ENCODE assay signal across 16 cellular contexts in genomic region chr4:124321370-124321769, GRCh38.
DNase-seq lines count a peak whose midpoint lies in the region; ATAC-seq and TF ChIP-seq lines count a peak whose summit lies in the region.
"Had no signal": no experiment of that assay in that cellular context is flagged by ENCODE, and none has a peak within 500 bp of the region (broad histone marks: within the 10 kb centered on the region; RNA-seq: fewer than 3 reads in every experiment).

No MANE protein-coding gene starts in this region.

- H3K4me1 ChIP-seq in BE2C (no peaks in the 10 kb centered on the region), H9 (ENCODE audit: insufficient read depth, low read length) (no peaks in the 10 kb centered on the region), adipocyte (ENCODE audit: control insufficient read depth, insufficient read depth, low read length) (peaks cover 11% of the 10 kb centered on the region), tibial nerve (peaks cover 0 to 6% (median 0%) of the 10 kb centered on the region in 4 donors)
- H3K4me1 ChIP-seq: foreskin keratinocyte, vagina had no signal

- H2BK12ac ChIP-seq in H9 (ENCODE audit: insufficient read length, low read depth, low read length): no peak overlapping the region

- no peak for TF ChIP-seq POLR2A in tibial nerve (IDR thresholded peaks at IDR 0.05)

- no peak overlapping the region for H2AFZ ChIP-seq in H9 (ENCODE audit: low read length)

- no peak overlapping the region for H3T11ph ChIP-seq in H9 (ENCODE audit: low read length)

- H3K23ac ChIP-seq in H9 (ENCODE audit: insufficient read length, low read depth, low read length): no peak overlapping the region

- no peak overlapping the region for H3K4me2 ChIP-seq in H9 (ENCODE audit: insufficient read depth, insufficient read length, low read length)

- H3K14ac ChIP-seq in H9 (ENCODE audit: insufficient read depth, low read length): no peak overlapping the region

- no peaks in the 10 kb centered on the region for H3K27me3 ChIP-seq in BE2C
- H3K27me3 ChIP-seq in H9 (ENCODE audit: insufficient read depth, low read length): no peaks in the 10 kb centered on the region
- H3K27me3 ChIP-seq in adipocyte (replicated peaks; ENCODE audit: control insufficient read depth, insufficient read depth, low read length): no peaks in the 10 kb centered on the region
- H3K27me3 ChIP-seq in tibial nerve: no peaks in the 10 kb centered on the region
- H3K27me3 ChIP-seq: foreskin keratinocyte, vagina had no signal

- peak; percentile 23; the same call in 1 of the 2 replicates for TF ChIP-seq CTCF in BE2C (IDR thresholded peaks at IDR 0.05; ENCODE audit: low read depth, low read length)
- 0 out of 3 replicates have a peak, but pooled peaks have one; percentile 28 for TF ChIP-seq CTCF in H9 (conservative IDR thresholded peaks at IDR 0.05)
- peak; percentile 7 for TF ChIP-seq CTCF in fibroblast of villous mesenchyme (IDR thresholded peaks at IDR 0.05; ENCODE audit: insufficient read depth, low read depth, low read length)
- TF ChIP-seq CTCF in tibial nerve (IDR thresholded peaks at IDR 0.05): no peak

- no peak overlapping the region for H4K5ac ChIP-seq in H9 (ENCODE audit: insufficient read length, low read depth, low read length)

- H4K91ac ChIP-seq in H9 (ENCODE audit: insufficient read length, low read depth, low read length): no peak overlapping the region

- no peaks in the 10 kb centered on the region for H3K9me3 ChIP-seq in BE2C
- H3K9me3 ChIP-seq in H9 (ENCODE audit: control insufficient read depth, low read depth, low read length): no peaks in the 10 kb centered on the region
- no peaks in the 10 kb centered on the region for H3K9me3 ChIP-seq in adipocyte (ENCODE audit: control insufficient read depth, low read length)
- no peaks in the 10 kb centered on the region for H3K9me3 ChIP-seq in tibial nerve
- H3K9me3 ChIP-seq: vagina had no signal

- H3K9ac ChIP-seq in H9 (ENCODE audit: extremely low read depth, insufficient read length, low read length): no peak overlapping the region
- H3K9ac ChIP-seq in adipocyte (ENCODE audit: low read length): peak overlapping the region; percentile 10

- no peaks in the 10 kb centered on the region for H3K79me2 ChIP-seq in H9 (ENCODE audit: insufficient read depth, low read length)

- no peak overlapping the region for H3K27ac Mint-ChIP-seq in H9
- H3K27ac Mint-ChIP-seq: activated naive CD8-positive, alpha-beta T cell treated with anti-CD3 and anti-CD28 coated beads, Interleukin-2, amount 50 U/mL, for 24 hours; activated T-helper 17 cell treated with anti-CD3 and anti-CD28 coated beads, Interleukin-2, amount 50 U/mL, for 72 hours; T-helper 17 cell had no signal

- peak; percentile 11 for DNase-seq in BE2C
- no peak for DNase-seq in H9
- peak; percentile 38 for DNase-seq in adipocyte (ENCODE audit: low read depth)
- peak; percentile 9 for DNase-seq in fibroblast of villous mesenchyme (ENCODE audit: low read depth)
- DNase-seq in substantia nigra (lab: John Stamatoyannopoulos, UW): no peak
- no peak for DNase-seq in tibial nerve (ENCODE audit: low spot score in 2 of 2)
- DNase-seq: activated naive CD8-positive, alpha-beta T cell treated with anti-CD3 and anti-CD28 coated beads, Interleukin-2, amount 50 U/mL, for 24 hours; foreskin keratinocyte; left cardiac atrium; NCI-H1417; T-helper 17 cell had no signal

- ATAC-seq in GM21447 (IDR thresholded peaks at IDR 0.05; ENCODE audit: unreplicated experiment) (no peak), HG03521 (IDR thresholded peaks at IDR 0.05; ENCODE audit: unreplicated experiment) (no peak)
- ATAC-seq: activated CD4-positive, CD25-positive, alpha-beta regulatory T cell treated with anti-CD3 and anti-CD28 coated beads, Interleukin-2, amount 50 U/mL, for 24 hours; activated naive CD8-positive, alpha-beta T cell treated with anti-CD3 and anti-CD28 coated beads, Interleukin-2, amount 50 U/mL, for 24 hours; activated T-helper 17 cell treated with anti-CD3 and anti-CD28 coated beads, Interleukin-2, amount 50 U/mL, for 72 hours; left cardiac atrium; T-helper 17 cell had no signal

- peaks cover 7 to 13% of the 10 kb centered on the region in 2 experiments; a peak in 3 of 4 replicates for H3K4me1 Mint-ChIP-seq in H9
- H3K4me1 Mint-ChIP-seq: activated naive CD8-positive, alpha-beta T cell treated with anti-CD3 and anti-CD28 coated beads, Interleukin-2, amount 50 U/mL, for 24 hours; activated T-helper 17 cell treated with anti-CD3 and anti-CD28 coated beads, Interleukin-2, amount 50 U/mL, for 72 hours had no signal

- H3K9me3 Mint-ChIP-seq in H9: no peaks in the 10 kb centered on the region; a peak in 1 of 5 replicates
- H3K9me3 Mint-ChIP-seq: activated naive CD8-positive, alpha-beta T cell treated with anti-CD3 and anti-CD28 coated beads, Interleukin-2, amount 50 U/mL, for 24 hours; activated T-helper 17 cell treated with anti-CD3 and anti-CD28 coated beads, Interleukin-2, amount 50 U/mL, for 72 hours had no signal

- no CpG with 5 or more reads among the region's 3 CpGs for WGBS in H9 (ENCODE audit: extremely low coverage, insufficient read length, low lambda C conversion rate)
- WGBS in tibial nerve, 2 donors: 80 to 82% methylated on average over 3 of the region's 3 CpGs

- H2AK5ac ChIP-seq in H9 (ENCODE audit: insufficient read length, low read length): no peak overlapping the region

- no peak overlapping the region for H3K4me3 ChIP-seq in BE2C (ENCODE audit: low read depth, low read length)
- no peak overlapping the region for H3K4me3 ChIP-seq in adipocyte (ENCODE audit: low read length)
- no peak overlapping the region for H3K4me3 ChIP-seq in fibroblast of villous mesenchyme (ENCODE audit: low read depth, low read length)
- H3K4me3 ChIP-seq in tibial nerve: no peak overlapping the region
- H3K4me3 ChIP-seq: vagina had no signal

- no peak overlapping the region for H2BK20ac ChIP-seq in H9 (ENCODE audit: low read depth, low read length, poor library complexity, severe bottlenecking)

- no peaks in the 10 kb centered on the region for H3K79me1 ChIP-seq in H9 (ENCODE audit: insufficient read depth, low read depth, low read length, poor library complexity, severe bottlenecking)

- H3K4me3 Mint-ChIP-seq in H9: no peak overlapping the region
- H3K4me3 Mint-ChIP-seq: activated naive CD8-positive, alpha-beta T cell treated with anti-CD3 and anti-CD28 coated beads, Interleukin-2, amount 50 U/mL, for 24 hours; activated T-helper 17 cell treated with anti-CD3 and anti-CD28 coated beads, Interleukin-2, amount 50 U/mL, for 72 hours; T-helper 17 cell had no signal

- H3K36me3 ChIP-seq in BE2C: no peaks in the 10 kb centered on the region
- no peaks in the 10 kb centered on the region for H3K36me3 ChIP-seq in adipocyte (ENCODE audit: control insufficient read depth, insufficient read depth, low read length, severe bottlenecking)
- H3K36me3 ChIP-seq in tibial nerve: no peaks in the 10 kb centered on the region
- H3K36me3 ChIP-seq: vagina had no signal

- H3K27me3 Mint-ChIP-seq in H9 (ENCODE audit: low read depth): no peaks in the 10 kb centered on the region
- H3K27me3 Mint-ChIP-seq: activated T-helper 17 cell treated with anti-CD3 and anti-CD28 coated beads, Interleukin-2, amount 50 U/mL, for 72 hours had no signal

- H2BK120ac ChIP-seq in H9 (ENCODE audit: low read depth, low read length, poor library complexity, severe bottlenecking): no peak overlapping the region

- no peak overlapping the region for H4K8ac ChIP-seq in H9 (replicated peaks; ENCODE audit: insufficient read length, low read depth, low read length)

- no peak overlapping the region for H3K18ac ChIP-seq in H9 (ENCODE audit: insufficient read length, low read depth, low read length)

- no peaks in the 10 kb centered on the region for H3K23me2 ChIP-seq in H9 (ENCODE audit: insufficient read length, low read depth, low read length, poor library complexity, severe bottlenecking)

- no peaks in the 10 kb centered on the region; a peak in 1 of 7 replicates for H3K36me3 Mint-ChIP-seq in H9 (ENCODE audit: insufficient read depth in 1 of 3, low read depth in 3 of 3)

- H3K27ac ChIP-seq in H9 (ENCODE audit: insufficient read length, low read depth, low read length) (no peak overlapping the region), substantia nigra (ENCODE audit: low read depth, low read length, poor library complexity, severe bottlenecking) (no peak overlapping the region), tibial nerve (no peak overlapping the region)
- H3K27ac ChIP-seq: foreskin keratinocyte, vagina had no signal

- H3K56ac ChIP-seq in H9 (ENCODE audit: insufficient read length, low read depth, low read length): no peak overlapping the region

- no peaks in the 10 kb centered on the region for H4K20me1 ChIP-seq in H9 (ENCODE audit: control insufficient read depth, insufficient read depth, insufficient read length)

- H2BK5ac ChIP-seq in H9 (ENCODE audit: insufficient read length, low read length): no peak overlapping the region

- no peak for TF ChIP-seq EP300 in tibial nerve (IDR thresholded peaks at IDR 0.05)

- H2BK15ac ChIP-seq in H9 (ENCODE audit: low read depth, low read length): no peak overlapping the region

- H3K4ac ChIP-seq in H9 (ENCODE audit: low read depth, low read length): no peak overlapping the region

Comparison
In these comparisons a context has a peak if more than half of its experiments do, and no peak if none do; other contexts are left out.
1. DNase-seq: peak in BE2C (single experiment), adipocyte (single experiment) and fibroblast of villous mesenchyme (single experiment); none in H9 (single experiment), substantia nigra (0 of 49) and tibial nerve (0 of 2).
2. CTCF ChIP-seq: peak in BE2C (single experiment), H9 (single experiment) and fibroblast of villous mesenchyme (single experiment); none in tibial nerve (0 of 5).